In the genomic region with DNA sequence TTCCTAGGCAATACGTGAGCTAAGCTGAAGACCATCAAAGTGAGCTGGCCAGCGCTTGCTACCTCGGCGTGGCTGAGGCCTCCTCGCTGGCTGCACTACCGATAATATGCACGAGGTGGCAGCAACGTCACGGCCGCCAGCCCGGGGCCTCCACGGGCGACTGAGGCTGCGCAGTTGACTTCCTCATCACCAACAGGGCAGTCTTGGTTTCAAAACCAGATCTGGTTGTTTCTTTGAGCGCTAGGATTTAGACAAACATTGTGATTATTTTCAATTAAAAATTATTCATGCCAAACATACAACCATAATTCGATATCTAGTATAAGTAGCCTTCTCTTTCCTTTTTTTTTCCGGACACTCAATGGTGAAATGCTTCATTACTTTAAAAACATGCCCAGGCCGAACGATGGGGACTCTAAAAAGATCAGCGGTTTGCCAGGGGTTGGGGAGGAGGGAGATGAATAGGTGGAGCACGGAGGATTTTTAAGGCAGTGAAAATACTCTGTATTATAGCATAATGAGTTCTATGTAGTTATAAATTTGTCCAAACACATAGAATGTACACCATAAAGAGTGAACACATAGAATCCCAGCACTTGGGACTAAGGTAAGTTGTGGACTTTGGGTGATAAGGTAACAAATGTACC, we compare ENCODE assay signal across 7 cellular contexts. TPM values are rescaled to one million over a fixed set of nuclear protein-coding genes. Genes with fewer than 3 reads are reported as not detected.
A peak's percentile ranks its signal among the peaks of the same experiment; 100 is the strongest.
DNase-seq lines count a peak whose midpoint lies in the region; ATAC-seq and TF ChIP-seq lines count a peak whose summit lies in the region.

No MANE protein-coding gene starts in this region.

- no peaks in the 10 kb centered on the region for H3K9me3 ChIP-seq in body of pancreas

- no peak overlapping the region for H3K27ac ChIP-seq in body of pancreas

- no peak for TF ChIP-seq POLR2A in body of pancreas (IDR thresholded peaks at IDR 0.05)

- peak; percentile 87 for ATAC-seq in HG02642 (IDR thresholded peaks at IDR 0.05; ENCODE audit: poor library complexity, unreplicated experiment)
- ATAC-seq in body of pancreas: peak; percentile 92

- intact Hi-C loops in body of pancreas (cut with DNase I): no loop called here

- peak; percentile 96 for TF ChIP-seq CTCF in GM12875 (IDR thresholded peaks at IDR 0.05; ENCODE audit: borderline replicate concordance, insufficient read depth, low read depth, low read length)
- TF ChIP-seq CTCF in body of pancreas (IDR thresholded peaks at IDR 0.05): peak; percentile 79 to 98 (median 88)

- no peaks in the 10 kb centered on the region for H3K36me3 ChIP-seq in body of pancreas (replicated peaks in 1 of 2; ENCODE audit: insufficient read depth in 1 of 2, low read depth in 2 of 2)

- 26 to 27% methylated on average over 21 of the region's 21 CpGs for WGBS in body of pancreas, 2 donors

- no peaks in the 10 kb centered on the region for H3K27me3 ChIP-seq in body of pancreas

- H3K4me1 ChIP-seq in body of pancreas: no peaks in the 10 kb centered on the region

- DNase-seq in NCI-H1694 (lab: John Stamatoyannopoulos, UW): peak; percentile 35
- peak; percentile 81 for DNase-seq in UCSD-AML1 (lab: John Stamatoyannopoulos, UW; ENCODE audit: unreplicated experiment)
- DNase-seq in body of pancreas: peak; percentile 79 to 83 (median 80)
- peak; percentile 98 for DNase-seq in iPS-NIHi7 (ENCODE audit: extremely low spot score)
- DNase-seq in stimulated activated CD4-positive, alpha-beta T cell treated with anti-CD3 and anti-CD28 coated beads, Interleukin-12 subunit alpha, Interleukin-12 subunit beta, amount 100 ng/mL, for 48 hours (ENCODE audit: low read depth in 2 of 3, low spot score in 1 of 3): peak; percentile 70 to 90 (median 71)

- H3K4me3 ChIP-seq in GM12875 (ENCODE audit: low read depth, low read length) (no peak overlapping the region), body of pancreas (no peak overlapping the region)

RNA-seq across cellular contexts. Expression of gene CYBRD1, which starts 52.0 kb away (rescaled TPM):
- 10 to 100 TPM; 34.6 to 59.7 TPM for total RNA-seq in body of pancreas

Comparison
In these comparisons a context has a peak if more than half of its experiments do, and no peak if none do; other contexts are left out.
1. DNase-seq: peak in every context shown above with its lines; median percentile 98 in iPS-NIHi7; 81 in UCSD-AML1; 80 in body of pancreas; 71 in stimulated activated CD4-positive, alpha-beta T cell treated with anti-CD3 and anti-CD28 coated beads, Interleukin-12 subunit alpha, Interleukin-12 subunit beta, amount 100 ng/mL, for 48 hours; 35 in NCI-H1694.